1 cellular context compared by ENCODE assay signal in genomic region chr6:119312875-119313338, GRCh38.
TF ChIP-seq lines count a peak whose summit lies in the region.

No MANE protein-coding gene starts in this region.

TF ChIP-seq in K562, 482 proteins besides CTCF, POLR2A, EP300 and RAD21 (continued from another document and continues in another):
- no peak for TF ChIP-seq HDGF (IDR thresholded peaks at IDR 0.05)
- TF ChIP-seq GATAD2A (IDR thresholded peaks at IDR 0.05), result peak; percentile 88
- no peak; the same call in 1 of the 2 replicates for TF ChIP-seq MAFG (tag; conservative IDR thresholded peaks at IDR 0.05)
- peak; percentile 79 for TF ChIP-seq DMBX1 (CRISPR knock-in tag; IDR thresholded peaks at IDR 0.05; ENCODE audit: borderline replicate concordance)
- no peak for TF ChIP-seq GABPB2 (CRISPR knock-in tag; conservative IDR thresholded peaks at IDR 0.05)
- TF ChIP-seq PTTG1 (tag; IDR thresholded peaks at IDR 0.05; ENCODE audit: low read depth), result no peak
- peak in 1 of 2 experiments; percentile 84; a peak in 3 of 4 replicates for TF ChIP-seq HDAC1 (IDR thresholded peaks at IDR 0.05)
- no peak for TF ChIP-seq ZNF780A (CRISPR knock-in tag; IDR thresholded peaks at IDR 0.05)
- TF ChIP-seq ZNF384 (IDR thresholded peaks at IDR 0.05; ENCODE audit: low read depth, low read length), result no peak
- TF ChIP-seq POLR2H (tag; IDR thresholded peaks at IDR 0.05; ENCODE audit: low read depth), result no peak
- TF ChIP-seq, protein P1, sequence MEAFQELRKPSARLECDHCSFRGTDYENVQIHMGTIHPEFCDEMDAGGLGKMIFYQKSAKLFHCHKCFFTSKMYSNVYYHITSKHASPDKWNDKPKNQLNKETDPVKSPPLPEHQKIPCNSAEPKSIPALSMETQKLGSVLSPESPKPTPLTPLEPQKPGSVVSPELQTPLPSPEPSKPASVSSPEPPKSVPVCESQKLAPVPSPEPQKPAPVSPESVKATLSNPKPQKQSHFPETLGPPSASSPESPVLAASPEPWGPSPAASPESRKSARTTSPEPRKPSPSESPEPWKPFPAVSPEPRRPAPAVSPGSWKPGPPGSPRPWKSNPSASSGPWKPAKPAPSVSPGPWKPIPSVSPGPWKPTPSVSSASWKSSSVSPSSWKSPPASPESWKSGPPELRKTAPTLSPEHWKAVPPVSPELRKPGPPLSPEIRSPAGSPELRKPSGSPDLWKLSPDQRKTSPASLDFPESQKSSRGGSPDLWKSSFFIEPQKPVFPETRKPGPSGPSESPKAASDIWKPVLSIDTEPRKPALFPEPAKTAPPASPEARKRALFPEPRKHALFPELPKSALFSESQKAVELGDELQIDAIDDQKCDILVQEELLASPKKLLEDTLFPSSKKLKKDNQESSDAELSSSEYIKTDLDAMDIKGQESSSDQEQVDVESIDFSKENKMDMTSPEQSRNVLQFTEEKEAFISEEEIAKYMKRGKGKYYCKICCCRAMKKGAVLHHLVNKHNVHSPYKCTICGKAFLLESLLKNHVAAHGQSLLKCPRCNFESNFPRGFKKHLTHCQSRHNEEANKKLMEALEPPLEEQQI (IDR thresholded peaks at IDR 0.05), result no peak
- peak; percentile 13 for TF ChIP-seq TBP (optimal IDR thresholded peaks at IDR 0.05; ENCODE audit: low read depth, low read length)
- TF ChIP-seq GTF3C2 (IDR thresholded peaks at IDR 0.05; ENCODE audit: borderline replicate concordance, extremely low read depth, insufficient read length), result no peak
- TF ChIP-seq FOXA1 (IDR thresholded peaks at IDR 0.05; ENCODE audit: borderline replicate concordance), result no peak
- TF ChIP-seq, protein P2, sequence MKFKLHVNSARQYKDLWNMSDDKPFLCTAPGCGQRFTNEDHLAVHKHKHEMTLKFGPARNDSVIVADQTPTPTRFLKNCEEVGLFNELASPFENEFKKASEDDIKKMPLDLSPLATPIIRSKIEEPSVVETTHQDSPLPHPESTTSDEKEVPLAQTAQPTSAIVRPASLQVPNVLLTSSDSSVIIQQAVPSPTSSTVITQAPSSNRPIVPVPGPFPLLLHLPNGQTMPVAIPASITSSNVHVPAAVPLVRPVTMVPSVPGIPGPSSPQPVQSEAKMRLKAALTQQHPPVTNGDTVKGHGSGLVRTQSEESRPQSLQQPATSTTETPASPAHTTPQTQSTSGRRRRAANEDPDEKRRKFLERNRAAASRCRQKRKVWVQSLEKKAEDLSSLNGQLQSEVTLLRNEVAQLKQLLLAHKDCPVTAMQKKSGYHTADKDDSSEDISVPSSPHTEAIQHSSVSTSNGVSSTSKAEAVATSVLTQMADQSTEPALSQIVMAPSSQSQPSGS (CRISPR knock-in tag; IDR thresholded peaks at IDR 0.05), result no peak
- no peak for TF ChIP-seq CHD1 (IDR thresholded peaks at IDR 0.05; ENCODE audit: low read length)
- no peak for TF ChIP-seq RBFOX2 (IDR thresholded peaks at IDR 0.05; ENCODE audit: low read depth, low read length)
- peak; percentile 69 for TF ChIP-seq MTA1 (IDR thresholded peaks at IDR 0.05; ENCODE audit: borderline replicate concordance)
- TF ChIP-seq, protein P3, sequence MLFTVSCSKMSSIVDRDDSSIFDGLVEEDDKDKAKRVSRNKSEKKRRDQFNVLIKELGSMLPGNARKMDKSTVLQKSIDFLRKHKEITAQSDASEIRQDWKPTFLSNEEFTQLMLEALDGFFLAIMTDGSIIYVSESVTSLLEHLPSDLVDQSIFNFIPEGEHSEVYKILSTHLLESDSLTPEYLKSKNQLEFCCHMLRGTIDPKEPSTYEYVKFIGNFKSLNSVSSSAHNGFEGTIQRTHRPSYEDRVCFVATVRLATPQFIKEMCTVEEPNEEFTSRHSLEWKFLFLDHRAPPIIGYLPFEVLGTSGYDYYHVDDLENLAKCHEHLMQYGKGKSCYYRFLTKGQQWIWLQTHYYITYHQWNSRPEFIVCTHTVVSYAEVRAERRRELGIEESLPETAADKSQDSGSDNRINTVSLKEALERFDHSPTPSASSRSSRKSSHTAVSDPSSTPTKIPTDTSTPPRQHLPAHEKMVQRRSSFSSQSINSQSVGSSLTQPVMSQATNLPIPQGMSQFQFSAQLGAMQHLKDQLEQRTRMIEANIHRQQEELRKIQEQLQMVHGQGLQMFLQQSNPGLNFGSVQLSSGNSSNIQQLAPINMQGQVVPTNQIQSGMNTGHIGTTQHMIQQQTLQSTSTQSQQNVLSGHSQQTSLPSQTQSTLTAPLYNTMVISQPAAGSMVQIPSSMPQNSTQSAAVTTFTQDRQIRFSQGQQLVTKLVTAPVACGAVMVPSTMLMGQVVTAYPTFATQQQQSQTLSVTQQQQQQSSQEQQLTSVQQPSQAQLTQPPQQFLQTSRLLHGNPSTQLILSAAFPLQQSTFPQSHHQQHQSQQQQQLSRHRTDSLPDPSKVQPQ (CRISPR knock-in tag; IDR thresholded peaks at IDR 0.05; ENCODE audit: borderline replicate concordance), result no peak
- no peak for TF ChIP-seq ZNF431 (CRISPR knock-in tag; IDR thresholded peaks at IDR 0.05)
- no peak for TF ChIP-seq WHSC1 (IDR thresholded peaks at IDR 0.05; ENCODE audit: low read length)
- TF ChIP-seq, protein P4, sequence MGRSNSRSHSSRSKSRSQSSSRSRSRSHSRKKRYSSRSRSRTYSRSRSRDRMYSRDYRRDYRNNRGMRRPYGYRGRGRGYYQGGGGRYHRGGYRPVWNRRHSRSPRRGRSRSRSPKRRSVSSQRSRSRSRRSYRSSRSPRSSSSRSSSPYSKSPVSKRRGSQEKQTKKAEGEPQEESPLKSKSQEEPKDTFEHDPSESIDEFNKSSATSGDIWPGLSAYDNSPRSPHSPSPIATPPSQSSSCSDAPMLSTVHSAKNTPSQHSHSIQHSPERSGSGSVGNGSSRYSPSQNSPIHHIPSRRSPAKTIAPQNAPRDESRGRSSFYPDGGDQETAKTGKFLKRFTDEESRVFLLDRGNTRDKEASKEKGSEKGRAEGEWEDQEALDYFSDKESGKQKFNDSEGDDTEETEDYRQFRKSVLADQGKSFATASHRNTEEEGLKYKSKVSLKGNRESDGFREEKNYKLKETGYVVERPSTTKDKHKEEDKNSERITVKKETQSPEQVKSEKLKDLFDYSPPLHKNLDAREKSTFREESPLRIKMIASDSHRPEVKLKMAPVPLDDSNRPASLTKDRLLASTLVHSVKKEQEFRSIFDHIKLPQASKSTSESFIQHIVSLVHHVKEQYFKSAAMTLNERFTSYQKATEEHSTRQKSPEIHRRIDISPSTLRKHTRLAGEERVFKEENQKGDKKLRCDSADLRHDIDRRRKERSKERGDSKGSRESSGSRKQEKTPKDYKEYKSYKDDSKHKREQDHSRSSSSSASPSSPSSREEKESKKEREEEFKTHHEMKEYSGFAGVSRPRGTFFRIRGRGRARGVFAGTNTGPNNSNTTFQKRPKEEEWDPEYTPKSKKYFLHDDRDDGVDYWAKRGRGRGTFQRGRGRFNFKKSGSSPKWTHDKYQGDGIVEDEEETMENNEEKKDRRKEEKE (IDR thresholded peaks at IDR 0.05; ENCODE audit: borderline replicate concordance in 1 of 2, control insufficient read depth in 1 of 2, low read depth in 2 of 2, low read length in 1 of 2), result 0 out of 4 replicates have a peak, but pooled peaks of 1 of the 2 experiments have one; percentile 64
- TF ChIP-seq C11orf30 (IDR thresholded peaks at IDR 0.05; ENCODE audit: low read depth), result no peak
- no peak for TF ChIP-seq GMEB1 (CRISPR knock-in tag; IDR thresholded peaks at IDR 0.05)
- peak; percentile 40; the same call in 1 of the 2 replicates for TF ChIP-seq GATAD2B (IDR thresholded peaks at IDR 0.05; ENCODE audit: borderline replicate concordance)
- TF ChIP-seq ARNT (IDR thresholded peaks at IDR 0.05), result peak; percentile 39 to 42; a peak in 2 of 4 replicates
- TF ChIP-seq, protein P5, sequence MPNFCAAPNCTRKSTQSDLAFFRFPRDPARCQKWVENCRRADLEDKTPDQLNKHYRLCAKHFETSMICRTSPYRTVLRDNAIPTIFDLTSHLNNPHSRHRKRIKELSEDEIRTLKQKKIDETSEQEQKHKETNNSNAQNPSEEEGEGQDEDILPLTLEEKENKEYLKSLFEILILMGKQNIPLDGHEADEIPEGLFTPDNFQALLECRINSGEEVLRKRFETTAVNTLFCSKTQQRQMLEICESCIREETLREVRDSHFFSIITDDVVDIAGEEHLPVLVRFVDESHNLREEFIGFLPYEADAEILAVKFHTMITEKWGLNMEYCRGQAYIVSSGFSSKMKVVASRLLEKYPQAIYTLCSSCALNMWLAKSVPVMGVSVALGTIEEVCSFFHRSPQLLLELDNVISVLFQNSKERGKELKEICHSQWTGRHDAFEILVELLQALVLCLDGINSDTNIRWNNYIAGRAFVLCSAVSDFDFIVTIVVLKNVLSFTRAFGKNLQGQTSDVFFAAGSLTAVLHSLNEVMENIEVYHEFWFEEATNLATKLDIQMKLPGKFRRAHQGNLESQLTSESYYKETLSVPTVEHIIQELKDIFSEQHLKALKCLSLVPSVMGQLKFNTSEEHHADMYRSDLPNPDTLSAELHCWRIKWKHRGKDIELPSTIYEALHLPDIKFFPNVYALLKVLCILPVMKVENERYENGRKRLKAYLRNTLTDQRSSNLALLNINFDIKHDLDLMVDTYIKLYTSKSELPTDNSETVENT (CRISPR knock-in tag; IDR thresholded peaks at IDR 0.05), result no peak
- 0 out of 2 replicates have a peak, but pooled peaks have one; percentile 11 for TF ChIP-seq JUN (IDR thresholded peaks at IDR 0.05; ENCODE audit: borderline replicate concordance, low read depth, low read length)
- TF ChIP-seq JUN (CRISPR knock-in tag; IDR thresholded peaks at IDR 0.05; ENCODE audit: borderline replicate concordance), result no peak
- TF ChIP-seq BCL6 (CRISPR knock-in tag; IDR thresholded peaks at IDR 0.05), result no peak
- TF ChIP-seq ZNF23 (CRISPR knock-in tag; IDR thresholded peaks at IDR 0.05), result no peak
- no peak for TF ChIP-seq E4F1 (CRISPR knock-in tag; IDR thresholded peaks at IDR 0.05; ENCODE audit: borderline replicate concordance)
- TF ChIP-seq ELK3 (CRISPR knock-in tag; IDR thresholded peaks at IDR 0.05), result no peak
- peak; percentile 26; the same call in 1 of the 2 replicates for TF ChIP-seq SMARCC2 (IDR thresholded peaks at IDR 0.05; ENCODE audit: low read depth)
- TF ChIP-seq GABPA (tag; conservative IDR thresholded peaks at IDR 0.05; ENCODE audit: low read depth), result peak; percentile 45; the same call in 1 of the 2 replicates
- TF ChIP-seq ZNF140 (CRISPR knock-in tag; IDR thresholded peaks at IDR 0.05), result no peak
- TF ChIP-seq FOXK2 (conservative IDR thresholded peaks at IDR 0.05 in 1 of 2, IDR thresholded peaks at IDR 0.05 in 1 of 2; ENCODE audit: low read depth in 2 of 2), result no peak
- TF ChIP-seq PTBP1 (IDR thresholded peaks at IDR 0.05; ENCODE audit: low read depth, low read length), result no peak
- no peak for TF ChIP-seq EHMT2 (IDR thresholded peaks at IDR 0.05)
- peak; percentile 55 for TF ChIP-seq MYC (IDR thresholded peaks at IDR 0.05; ENCODE audit: low read depth, low read length)
- no peak for TF ChIP-seq MYC (CRISPR knock-in tag; IDR thresholded peaks at IDR 0.05; ENCODE audit: borderline replicate concordance, low read depth)
- no peak for TF ChIP-seq ZBTB1 (CRISPR knock-in tag; IDR thresholded peaks at IDR 0.05; ENCODE audit: borderline replicate concordance, low read depth)
- TF ChIP-seq U2AF2 (optimal IDR thresholded peaks at IDR 0.05; ENCODE audit: low read depth, low read length), result no peak
